Comparison of ENCODE assay signal across 14 cellular contexts in the genomic region with DNA sequence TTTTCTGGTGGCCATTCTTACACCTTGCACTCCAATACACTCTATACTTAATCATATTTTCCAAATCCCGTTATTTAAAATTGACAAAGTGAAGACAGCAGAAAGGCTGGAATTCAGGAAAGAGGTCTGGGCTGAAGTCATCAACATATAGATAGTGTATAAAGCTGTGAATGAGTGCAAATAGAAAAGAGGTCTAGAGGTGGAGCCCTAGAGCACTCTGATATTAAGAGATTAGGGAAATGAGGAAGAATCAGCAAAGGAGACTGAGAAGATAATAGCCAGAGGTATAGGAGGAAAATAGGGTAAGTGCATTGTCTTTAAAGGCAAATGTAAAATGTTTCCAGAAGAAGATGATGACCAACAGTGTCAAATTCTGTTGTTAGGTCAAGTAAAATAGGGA. TPM values are rescaled to one million over a fixed set of nuclear protein-coding genes. Genes with fewer than 3 reads are reported as not detected.
DNase-seq lines count a peak whose midpoint lies in the region; ATAC-seq, FAIRE-seq and TF ChIP-seq lines count a peak whose summit lies in the region.
"Had no signal": no experiment of that assay in that cellular context is flagged by ENCODE, and none has a peak within 500 bp of the region (broad histone marks: within the 10 kb centered on the region; RNA-seq: fewer than 3 reads in every experiment).

No MANE protein-coding gene starts in this region.

- H3K27me3 ChIP-seq in BE2C (no peaks in the 10 kb centered on the region), SJCRH30 (no peaks in the 10 kb centered on the region)

- no peak overlapping the region for H3K4me3 ChIP-seq in BE2C (ENCODE audit: low read depth, low read length)
- no peak overlapping the region for H3K4me3 ChIP-seq in fibroblast of mammary gland (ENCODE audit: control insufficient read depth, low read depth, low read length)
- H3K4me3 ChIP-seq in SJCRH30: no peak overlapping the region
- H3K4me3 ChIP-seq: SK-N-MC had no signal

- no peak overlapping the region for H3K27ac ChIP-seq in SJCRH30
- H3K27ac ChIP-seq: SK-N-MC had no signal

- no peak for ATAC-seq in HG02938 (IDR thresholded peaks at IDR 0.05; ENCODE audit: unreplicated experiment)
- ATAC-seq: activated naive CD8-positive, alpha-beta T cell treated with anti-CD3 and anti-CD28 coated beads, Interleukin-2, amount 50 U/mL, for 24 hours; right cardiac atrium had no signal

- H3K4me1 ChIP-seq in BE2C (no peaks in the 10 kb centered on the region), SJCRH30 (no peaks in the 10 kb centered on the region)

- in situ Hi-C loops in SK-MEL-5 (cut with HindIII; ENCODE audit: low pct_unique_long_range_greater_than_20kb, low sequenced_read_pairs): no loop called here

- peak; percentile 26 for FAIRE-seq in HTR-8/SVneo (lab: Jason Lieb, UNC)

- TF ChIP-seq CTCF in BE2C (IDR thresholded peaks at IDR 0.05; ENCODE audit: low read depth, low read length): peak; percentile 39
- TF ChIP-seq CTCF in fibroblast of mammary gland (conservative IDR thresholded peaks at IDR 0.05; ENCODE audit: control insufficient read depth, insufficient read depth, low read depth, low read length): peak; percentile 39

- DNase-seq in BE2C: no peak
- no peak for DNase-seq in HTR-8/SVneo (ENCODE audit: insufficient read length, low spot score)
- DNase-seq in SK-MEL-5 (ENCODE audit: low read depth, low spot score): peak; percentile 30
- DNase-seq in fibroblast of mammary gland (ENCODE audit: low read depth): no peak
- no peak for DNase-seq in SJCRH30
- DNase-seq in NCI-H2107 treated with DMSO at 0.1 percent for 48 hours (lab: John Stamatoyannopoulos, UW; ENCODE audit: unreplicated experiment): no peak
- no peak for DNase-seq in SHP77 (lab: John Stamatoyannopoulos, UW)
- DNase-seq: activated CD4-positive, alpha-beta memory T cell treated with anti-CD3 and anti-CD28 coated beads, Interleukin-2, amount 10 ng/mL, durations not matched to agents 7 days and 5 days; activated naive CD8-positive, alpha-beta T cell treated with anti-CD3 and anti-CD28 coated beads, Interleukin-2, amount 50 U/mL, for 24 hours; effector CD4-positive, alpha-beta T cell; NCI-H2227 treated with DMSO at 0.1 percent for 48 hours; right cardiac atrium had no signal

- no peaks in the 10 kb centered on the region for H3K9me3 ChIP-seq in BE2C
- no peaks in the 10 kb centered on the region for H3K9me3 ChIP-seq in SJCRH30 (replicated peaks)

- H3K36me3 ChIP-seq in BE2C (peaks cover 7% of the 10 kb centered on the region), SJCRH30 (peaks cover 92% of the 10 kb centered on the region)

RNA-seq across cellular contexts. Expression of gene CTR9, which starts 7.9 kb away (rescaled TPM):
- polyA plus RNA-seq in BE2C (2012; ENCODE audit: insufficient read depth, insufficient read length, low read depth): 29.4 TPM
- total RNA-seq in SK-MEL-5 (2014; rRNA removed; shearing (Covaris generic)): 19.3 and 21.4 TPM in 2 replicates
- polyA plus RNA-seq in SK-MEL-5 (2015; cell fraction: cytosol; rRNA removed): 30.1 and 39.3 TPM in 2 replicates
- polyA plus RNA-seq in SK-MEL-5 (2015; cell fraction: nucleus; rRNA removed): 16.3 and 18.6 TPM in 2 replicates
- 53.0 and 55.2 TPM in 2 replicates for total RNA-seq in SJCRH30 (2014; rRNA removed; shearing (Covaris generic))

RNA-seq across cellular contexts. Expression of gene EIF4G2, which starts 49.8 kb away (rescaled TPM):
- 461 TPM for polyA plus RNA-seq in BE2C (2012; ENCODE audit: insufficient read depth, insufficient read length, low read depth)
- total RNA-seq in SK-MEL-5 (2014; rRNA removed; shearing (Covaris generic)): 934 and 959 TPM in 2 replicates
- 511 and 639 TPM in 2 replicates for polyA plus RNA-seq in SK-MEL-5 (2015; cell fraction: cytosol; rRNA removed)
- 710 and 851 TPM in 2 replicates for polyA plus RNA-seq in SK-MEL-5 (2015; cell fraction: nucleus; rRNA removed)
- total RNA-seq in SJCRH30 (2014; rRNA removed; shearing (Covaris generic)): 1,193 and 1,203 TPM in 2 replicates
